Comparison of ENCODE assay signal across 6 cellular contexts in genomic region chr20:33985830-33986229, GRCh38.
"Had no signal": no experiment of that assay in that cellular context is flagged by ENCODE, and none has a peak within 500 bp of the region (broad histone marks: within the 10 kb centered on the region; RNA-seq: fewer than 3 reads in every experiment).

No MANE protein-coding gene starts in this region.

- FAIRE-seq: HTR-8/SVneo, K562 had no signal

- DNase-seq: IMR-90, KBM-7 had no signal

- H3K4me3 Mint-ChIP-seq: IgD-negative memory B cell had no signal

- ATAC-seq: K562 had no signal

- H3K4me3 ChIP-seq: K562 had no signal

- H3K27ac ChIP-seq: HL-60 had no signal

- H3K27me3 Mint-ChIP-seq: IgD-negative memory B cell had no signal
